ENCODE assay signal across 1 cellular context in the genomic region with DNA sequence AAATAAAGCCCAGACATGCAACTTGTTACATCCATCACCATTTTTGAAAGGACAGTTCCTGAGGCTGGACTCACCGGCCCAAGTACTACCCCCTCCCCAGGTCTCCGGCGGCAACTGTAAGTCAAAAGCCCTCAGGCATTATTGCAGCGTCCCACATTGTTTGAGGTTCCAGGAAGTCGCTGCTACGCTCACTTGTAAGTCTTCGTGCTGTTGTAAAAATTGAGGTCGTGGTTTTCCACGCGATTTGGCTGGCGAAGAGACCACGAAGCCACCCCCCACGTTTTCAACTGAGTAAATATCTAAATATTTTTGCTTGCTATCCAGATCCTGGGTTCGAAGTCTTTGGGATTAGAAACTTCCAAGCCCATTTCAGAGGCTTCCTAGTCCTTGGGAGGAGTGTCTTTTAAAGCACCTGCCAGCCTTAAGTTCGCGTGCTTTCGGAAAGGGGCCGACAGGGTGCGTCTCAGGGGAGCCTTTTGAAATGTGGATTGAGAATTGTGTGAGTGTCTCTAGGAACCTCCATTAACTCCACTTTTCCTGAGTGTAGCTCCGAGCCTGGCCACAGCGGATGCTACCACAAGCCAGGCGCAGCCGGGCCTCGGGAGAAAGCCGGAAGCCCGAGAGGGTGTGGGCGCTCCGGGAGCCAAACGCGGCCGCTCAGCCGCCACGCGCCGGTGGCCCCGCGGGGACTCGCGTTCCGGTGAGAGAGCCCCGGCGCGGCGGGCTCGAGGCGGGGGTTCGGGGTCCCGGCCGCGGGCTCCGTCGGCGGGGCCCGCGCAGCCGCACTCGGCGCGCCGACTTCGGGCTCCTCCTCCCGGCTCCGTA.
TF ChIP-seq lines count a peak whose summit lies in the region.

A gene with protein sequence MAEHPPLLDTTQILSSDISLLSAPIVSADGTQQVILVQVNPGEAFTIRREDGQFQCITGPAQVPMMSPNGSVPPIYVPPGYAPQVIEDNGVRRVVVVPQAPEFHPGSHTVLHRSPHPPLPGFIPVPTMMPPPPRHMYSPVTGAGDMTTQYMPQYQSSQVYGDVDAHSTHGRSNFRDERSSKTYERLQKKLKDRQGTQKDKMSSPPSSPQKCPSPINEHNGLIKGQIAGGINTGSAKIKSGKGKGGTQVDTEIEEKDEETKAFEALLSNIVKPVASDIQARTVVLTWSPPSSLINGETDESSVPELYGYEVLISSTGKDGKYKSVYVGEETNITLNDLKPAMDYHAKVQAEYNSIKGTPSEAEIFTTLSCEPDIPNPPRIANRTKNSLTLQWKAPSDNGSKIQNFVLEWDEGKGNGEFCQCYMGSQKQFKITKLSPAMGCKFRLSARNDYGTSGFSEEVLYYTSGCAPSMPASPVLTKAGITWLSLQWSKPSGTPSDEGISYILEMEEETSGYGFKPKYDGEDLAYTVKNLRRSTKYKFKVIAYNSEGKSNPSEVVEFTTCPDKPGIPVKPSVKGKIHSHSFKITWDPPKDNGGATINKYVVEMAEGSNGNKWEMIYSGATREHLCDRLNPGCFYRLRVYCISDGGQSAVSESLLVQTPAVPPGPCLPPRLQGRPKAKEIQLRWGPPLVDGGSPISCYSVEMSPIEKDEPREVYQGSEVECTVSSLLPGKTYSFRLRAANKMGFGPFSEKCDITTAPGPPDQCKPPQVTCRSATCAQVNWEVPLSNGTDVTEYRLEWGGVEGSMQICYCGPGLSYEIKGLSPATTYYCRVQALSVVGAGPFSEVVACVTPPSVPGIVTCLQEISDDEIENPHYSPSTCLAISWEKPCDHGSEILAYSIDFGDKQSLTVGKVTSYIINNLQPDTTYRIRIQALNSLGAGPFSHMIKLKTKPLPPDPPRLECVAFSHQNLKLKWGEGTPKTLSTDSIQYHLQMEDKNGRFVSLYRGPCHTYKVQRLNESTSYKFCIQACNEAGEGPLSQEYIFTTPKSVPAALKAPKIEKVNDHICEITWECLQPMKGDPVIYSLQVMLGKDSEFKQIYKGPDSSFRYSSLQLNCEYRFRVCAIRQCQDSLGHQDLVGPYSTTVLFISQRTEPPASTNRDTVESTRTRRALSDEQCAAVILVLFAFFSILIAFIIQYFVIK (plus strand): TSS at position 812 of the 825 bp plus-strand sequence. CDS start 30,279 bp downstream, outside the sequence.

TF ChIP-seq in GM23338, 12 proteins besides CTCF, POLR2A, EP300 and RAD21 (continued from another document):
- TF ChIP-seq, protein P1, sequence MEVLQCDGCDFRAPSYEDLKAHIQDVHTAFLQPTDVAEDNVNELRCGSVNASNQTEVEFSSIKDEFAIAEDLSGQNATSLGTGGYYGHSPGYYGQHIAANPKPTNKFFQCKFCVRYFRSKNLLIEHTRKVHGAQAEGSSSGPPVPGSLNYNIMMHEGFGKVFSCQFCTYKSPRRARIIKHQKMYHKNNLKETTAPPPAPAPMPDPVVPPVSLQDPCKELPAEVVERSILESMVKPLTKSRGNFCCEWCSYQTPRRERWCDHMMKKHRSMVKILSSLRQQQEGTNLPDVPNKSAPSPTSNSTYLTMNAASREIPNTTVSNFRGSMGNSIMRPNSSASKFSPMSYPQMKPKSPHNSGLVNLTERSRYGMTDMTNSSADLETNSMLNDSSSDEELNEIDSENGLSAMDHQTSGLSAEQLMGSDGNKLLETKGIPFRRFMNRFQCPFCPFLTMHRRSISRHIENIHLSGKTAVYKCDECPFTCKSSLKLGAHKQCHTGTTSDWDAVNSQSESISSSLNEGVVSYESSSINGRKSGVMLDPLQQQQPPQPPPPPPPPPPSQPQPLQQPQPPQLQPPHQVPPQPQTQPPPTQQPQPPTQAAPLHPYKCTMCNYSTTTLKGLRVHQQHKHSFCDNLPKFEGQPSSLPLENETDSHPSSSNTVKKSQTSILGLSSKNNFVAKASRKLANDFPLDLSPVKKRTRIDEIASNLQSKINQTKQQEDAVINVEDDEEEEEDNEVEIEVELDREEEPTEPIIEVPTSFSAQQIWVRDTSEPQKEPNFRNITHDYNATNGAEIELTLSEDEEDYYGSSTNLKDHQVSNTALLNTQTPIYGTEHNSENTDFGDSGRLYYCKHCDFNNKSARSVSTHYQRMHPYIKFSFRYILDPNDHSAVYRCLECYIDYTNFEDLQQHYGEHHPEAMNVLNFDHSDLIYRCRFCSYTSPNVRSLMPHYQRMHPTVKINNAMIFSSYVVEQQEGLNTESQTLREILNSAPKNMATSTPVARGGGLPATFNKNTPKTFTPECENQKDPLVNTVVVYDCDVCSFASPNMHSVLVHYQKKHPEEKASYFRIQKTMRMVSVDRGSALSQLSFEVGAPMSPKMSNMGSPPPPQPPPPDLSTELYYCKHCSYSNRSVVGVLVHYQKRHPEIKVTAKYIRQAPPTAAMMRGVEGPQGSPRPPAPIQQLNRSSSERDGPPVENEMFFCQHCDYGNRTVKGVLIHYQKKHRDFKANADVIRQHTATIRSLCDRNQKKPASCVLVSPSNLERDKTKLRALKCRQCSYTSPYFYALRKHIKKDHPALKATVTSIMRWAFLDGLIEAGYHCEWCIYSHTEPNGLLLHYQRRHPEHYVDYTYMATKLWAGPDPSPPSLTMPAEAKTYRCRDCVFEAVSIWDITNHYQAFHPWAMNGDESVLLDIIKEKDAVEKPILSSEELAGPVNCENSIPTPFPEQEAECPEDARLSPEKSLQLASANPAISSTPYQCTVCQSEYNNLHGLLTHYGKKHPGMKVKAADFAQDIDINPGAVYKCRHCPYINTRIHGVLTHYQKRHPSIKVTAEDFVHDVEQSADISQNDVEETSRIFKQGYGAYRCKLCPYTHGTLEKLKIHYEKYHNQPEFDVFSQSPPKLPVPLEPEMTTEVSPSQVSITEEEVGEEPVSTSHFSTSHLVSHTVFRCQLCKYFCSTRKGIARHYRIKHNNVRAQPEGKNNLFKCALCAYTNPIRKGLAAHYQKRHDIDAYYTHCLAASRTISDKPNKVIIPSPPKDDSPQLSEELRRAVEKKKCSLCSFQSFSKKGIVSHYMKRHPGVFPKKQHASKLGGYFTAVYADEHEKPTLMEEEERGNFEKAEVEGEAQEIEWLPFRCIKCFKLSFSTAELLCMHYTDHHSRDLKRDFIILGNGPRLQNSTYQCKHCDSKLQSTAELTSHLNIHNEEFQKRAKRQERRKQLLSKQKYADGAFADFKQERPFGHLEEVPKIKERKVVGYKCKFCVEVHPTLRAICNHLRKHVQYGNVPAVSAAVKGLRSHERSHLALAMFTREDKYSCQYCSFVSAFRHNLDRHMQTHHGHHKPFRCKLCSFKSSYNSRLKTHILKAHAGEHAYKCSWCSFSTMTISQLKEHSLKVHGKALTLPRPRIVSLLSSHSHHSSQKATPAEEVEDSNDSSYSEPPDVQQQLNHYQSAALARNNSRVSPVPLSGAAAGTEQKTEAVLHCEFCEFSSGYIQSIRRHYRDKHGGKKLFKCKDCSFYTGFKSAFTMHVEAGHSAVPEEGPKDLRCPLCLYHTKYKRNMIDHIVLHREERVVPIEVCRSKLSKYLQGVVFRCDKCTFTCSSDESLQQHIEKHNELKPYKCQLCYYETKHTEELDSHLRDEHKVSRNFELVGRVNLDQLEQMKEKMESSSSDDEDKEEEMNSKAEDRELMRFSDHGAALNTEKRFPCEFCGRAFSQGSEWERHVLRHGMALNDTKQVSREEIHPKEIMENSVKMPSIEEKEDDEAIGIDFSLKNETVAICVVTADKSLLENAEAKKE (CRISPR knock-in tag; IDR thresholded peaks at IDR 0.05), result no peak
- TF ChIP-seq ZNF114 (CRISPR knock-in tag; IDR thresholded peaks at IDR 0.05), result no peak
